Comparison of ENCODE assay signal across 18 cellular contexts in the genomic region with DNA sequence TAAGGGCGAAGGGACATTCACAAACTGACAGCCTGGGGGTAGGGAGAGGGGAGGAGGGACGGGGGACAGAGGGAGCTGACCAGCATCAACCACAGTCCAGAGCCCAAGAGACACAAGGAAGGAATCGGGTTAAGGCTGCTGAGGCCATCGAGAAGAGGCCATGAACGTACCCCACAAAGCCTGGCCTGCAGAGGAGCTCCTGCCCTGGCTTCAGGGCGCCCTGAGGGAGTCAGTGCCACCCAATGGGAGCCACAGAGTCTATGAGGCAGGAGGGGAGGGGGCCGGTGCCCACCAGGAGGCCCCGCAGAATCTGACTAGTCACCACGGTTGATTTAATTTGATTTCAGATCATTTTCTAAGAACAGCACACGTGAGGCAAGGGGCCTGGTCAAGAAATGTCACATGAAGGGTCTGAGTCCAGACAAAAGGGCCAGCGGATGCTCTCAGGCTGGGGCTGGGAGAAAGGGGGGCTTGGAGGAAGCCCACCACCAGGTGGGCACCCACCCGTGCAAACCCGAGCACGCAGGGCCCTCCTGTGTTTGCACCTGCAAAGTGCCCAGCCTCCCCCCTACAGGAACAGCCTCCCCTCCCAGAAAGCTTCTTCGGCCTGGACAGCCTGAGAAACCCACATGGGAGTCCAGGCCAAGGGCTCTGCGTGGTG. TPM values are rescaled to one million over a fixed set of nuclear protein-coding genes. Genes with fewer than 3 reads are reported as not detected.
DNase-seq lines count a peak whose midpoint lies in the region; TF ChIP-seq lines count a peak whose summit lies in the region.
"Had no signal": no experiment of that assay in that cellular context is flagged by ENCODE, and none has a peak within 500 bp of the region (broad histone marks: within the 10 kb centered on the region; RNA-seq: fewer than 3 reads in every experiment).

No MANE protein-coding gene starts in this region.

- H3K4me1 ChIP-seq in tibial artery: no peaks in the 10 kb centered on the region
- H3K4me1 ChIP-seq: foreskin keratinocyte, parathyroid adenoma had no signal

- no peak overlapping the region for H3K27ac Mint-ChIP-seq in activated CD4-positive, alpha-beta memory T cell treated with anti-CD3 and anti-CD28 coated beads for 36 hours
- H3K27ac Mint-ChIP-seq in activated CD4-positive, alpha-beta memory T cell treated with anti-CD3 and anti-CD28 coated beads, Interleukin-2, amount 10 ng/mL, durations not matched to agents 7 days and 5 days: no peak overlapping the region
- H3K27ac Mint-ChIP-seq in chondrocyte (ENCODE audit: unreplicated experiment): no peak overlapping the region
- H3K27ac Mint-ChIP-seq: CD8-positive, alpha-beta T cell had no signal

- H3K4me1 Mint-ChIP-seq in activated CD4-positive, alpha-beta memory T cell treated with anti-CD3 and anti-CD28 coated beads for 36 hours (ENCODE audit: low read depth): no peaks in the 10 kb centered on the region
- no peaks in the 10 kb centered on the region for H3K4me1 Mint-ChIP-seq in activated CD4-positive, alpha-beta memory T cell treated with anti-CD3 and anti-CD28 coated beads, Interleukin-2, amount 10 ng/mL, durations not matched to agents 7 days and 5 days
- H3K4me1 Mint-ChIP-seq in chondrocyte (ENCODE audit: low read depth): no peaks in the 10 kb centered on the region

- no peaks in the 10 kb centered on the region for H3K36me3 Mint-ChIP-seq in activated CD4-positive, alpha-beta memory T cell treated with anti-CD3 and anti-CD28 coated beads for 36 hours
- H3K36me3 Mint-ChIP-seq in activated CD4-positive, alpha-beta memory T cell treated with anti-CD3 and anti-CD28 coated beads, Interleukin-2, amount 10 ng/mL, durations not matched to agents 7 days and 5 days (ENCODE audit: low read depth): no peaks in the 10 kb centered on the region
- no peaks in the 10 kb centered on the region for H3K36me3 Mint-ChIP-seq in chondrocyte (ENCODE audit: low read depth)
- H3K36me3 Mint-ChIP-seq: CD8-positive, alpha-beta T cell had no signal

- no peaks in the 10 kb centered on the region for H3K36me3 ChIP-seq in tibial artery
- H3K36me3 ChIP-seq in MG63: no peaks in the 10 kb centered on the region
- H3K36me3 ChIP-seq: tibial nerve had no signal

- H3K9me3 Mint-ChIP-seq in activated CD4-positive, alpha-beta memory T cell treated with anti-CD3 and anti-CD28 coated beads for 36 hours: no peaks in the 10 kb centered on the region
- no peaks in the 10 kb centered on the region for H3K9me3 Mint-ChIP-seq in activated CD4-positive, alpha-beta memory T cell treated with anti-CD3 and anti-CD28 coated beads, Interleukin-2, amount 10 ng/mL, durations not matched to agents 7 days and 5 days
- H3K9me3 Mint-ChIP-seq in chondrocyte (ENCODE audit: low read depth): no peaks in the 10 kb centered on the region
- H3K9me3 Mint-ChIP-seq: CD8-positive, alpha-beta T cell had no signal

- POLR2A ChIA-PET in activated CD4-positive, alpha-beta memory T cell treated with anti-CD3 and anti-CD28 coated beads for 36 hours (lab: Charles Lee): no interaction called here
- POLR2A ChIA-PET in activated CD4-positive, alpha-beta memory T cell treated with anti-CD3 and anti-CD28 coated beads, Interleukin-2, amount 10 ng/mL, durations not matched to agents 7 days and 5 days (lab: Charles Lee): no interaction called here

- H3K4me3 ChIP-seq in tibial artery (no peak overlapping the region), MG63 (no peak overlapping the region)
- H3K4me3 ChIP-seq: tibial nerve had no signal

- CTCF ChIA-PET in activated CD4-positive, alpha-beta memory T cell treated with anti-CD3 and anti-CD28 coated beads for 36 hours (lab: Charles Lee): no interaction called here
- CTCF ChIA-PET in activated CD4-positive, alpha-beta memory T cell treated with anti-CD3 and anti-CD28 coated beads, Interleukin-2, amount 10 ng/mL, durations not matched to agents 7 days and 5 days (lab: Charles Lee): no interaction called here

- no peaks in the 10 kb centered on the region for H3K27me3 Mint-ChIP-seq in activated CD4-positive, alpha-beta memory T cell treated with anti-CD3 and anti-CD28 coated beads for 36 hours
- no peaks in the 10 kb centered on the region for H3K27me3 Mint-ChIP-seq in activated CD4-positive, alpha-beta memory T cell treated with anti-CD3 and anti-CD28 coated beads, Interleukin-2, amount 10 ng/mL, durations not matched to agents 7 days and 5 days
- H3K27me3 Mint-ChIP-seq in chondrocyte (ENCODE audit: low read depth): peaks cover 5% of the 10 kb centered on the region

- TF ChIP-seq CTCF in chondrocyte (IDR thresholded peaks at IDR 0.05): no peak
- TF ChIP-seq CTCF in tibial artery (IDR thresholded peaks at IDR 0.05): no peak

- peak; percentile 5 for DNase-seq in activated CD4-positive, alpha-beta memory T cell treated with anti-CD3 and anti-CD28 coated beads for 36 hours
- no peak for DNase-seq in activated CD4-positive, alpha-beta memory T cell treated with anti-CD3 and anti-CD28 coated beads, Interleukin-2, amount 10 ng/mL, durations not matched to agents 7 days and 5 days
- peak; percentile 63 for DNase-seq in chondrocyte (ENCODE audit: low spot score)
- DNase-seq in mesenteric fat pad (ENCODE audit: low spot score): peak; percentile 80
- DNase-seq in tibial artery: peak; percentile 3 to 50
- no peak for DNase-seq in occipital lobe (lab: John Stamatoyannopoulos, UW)
- no peak for DNase-seq in MG63
- DNase-seq in NCI-H345 (lab: John Stamatoyannopoulos, UW): no peak
- DNase-seq: activated CD4-positive, alpha-beta T cell treated with anti-CD3 and anti-CD28 coated beads, Interleukin-2, amount 50 U/mL, for 48 hours; activated gamma-delta T cell; foreskin keratinocyte; midbrain; NCI-H1930; T-helper 9 cell had no signal

- intact Hi-C loops in activated CD4-positive, alpha-beta memory T cell treated with anti-CD3 and anti-CD28 coated beads for 36 hours (cut with micrococcal nuclease): no loop called here
- intact Hi-C loops in tibial artery (cut with DNase I; ENCODE audit: low total_unique reads): no loop called here

- H3K27ac ChIP-seq in tibial artery: no peak overlapping the region
- H3K27ac ChIP-seq: foreskin keratinocyte, parathyroid adenoma had no signal

- no peaks in the 10 kb centered on the region for H3K9me3 ChIP-seq in tibial artery
- H3K9me3 ChIP-seq in MG63: no peaks in the 10 kb centered on the region
- H3K9me3 ChIP-seq: tibial nerve had no signal

- no peaks in the 10 kb centered on the region for H3K27me3 ChIP-seq in tibial artery
- no peaks in the 10 kb centered on the region for H3K27me3 ChIP-seq in MG63
- H3K27me3 ChIP-seq: foreskin keratinocyte, tibial nerve had no signal

- H3K4me3 Mint-ChIP-seq in activated CD4-positive, alpha-beta memory T cell treated with anti-CD3 and anti-CD28 coated beads for 36 hours: no peak overlapping the region
- no peak overlapping the region for H3K4me3 Mint-ChIP-seq in activated CD4-positive, alpha-beta memory T cell treated with anti-CD3 and anti-CD28 coated beads, Interleukin-2, amount 10 ng/mL, durations not matched to agents 7 days and 5 days
- no peak overlapping the region for H3K4me3 Mint-ChIP-seq in chondrocyte (ENCODE audit: unreplicated experiment)
- H3K4me3 Mint-ChIP-seq: CD8-positive, alpha-beta T cell had no signal

RNA-seq across cellular contexts. Expression of a gene that starts 40.4 kb away (rescaled TPM):
- total RNA-seq in activated CD4-positive, alpha-beta memory T cell treated with anti-CD3 and anti-CD28 coated beads for 36 hours: under 1 TPM; 0.46 to 0.76 TPM
- total RNA-seq in activated CD4-positive, alpha-beta memory T cell treated with anti-CD3 and anti-CD28 coated beads, Interleukin-2, amount 10 ng/mL, durations not matched to agents 7 days and 5 days: under 1 TPM in 1 of 2 experiments, not detected in 1; 0.10 TPM
- total RNA-seq in chondrocyte: 0.27 to 0.82 TPM (median 0.48 TPM) in 3 replicates
- 1.2 TPM for total RNA-seq in mesenteric fat pad
- total RNA-seq in occipital lobe: 96.1 TPM
- total RNA-seq in MG63 (2014; rRNA removed; shearing (Covaris generic); ENCODE audit: low replicate concordance): 0.54 and 2.0 TPM in 2 replicates
- total RNA-seq: bronchial epithelial cell; CD8-positive, alpha-beta T cell had no signal

Comparison
In these comparisons a context has a peak if more than half of its experiments do, and no peak if none do; other contexts are left out.
1. DNase-seq: peak in activated CD4-positive, alpha-beta memory T cell treated with anti-CD3 and anti-CD28 coated beads for 36 hours (single experiment), chondrocyte (single experiment), mesenteric fat pad (single experiment) and tibial artery (2 of 2); none in activated CD4-positive, alpha-beta memory T cell treated with anti-CD3 and anti-CD28 coated beads, Interleukin-2, amount 10 ng/mL, durations not matched to agents 7 days and 5 days (single experiment), occipital lobe (single experiment), MG63 (single experiment) and NCI-H345 (single experiment).
2. RNA of a gene that starts 40.4 kb away (total RNA-seq): 96.1 TPM in occipital lobe (single experiment); 0.54 to 2.0 TPM in MG63, 1.2 TPM in mesenteric fat pad (single experiment), 0.46 to 0.76 TPM in activated CD4-positive, alpha-beta memory T cell treated with anti-CD3 and anti-CD28 coated beads for 36 hours, 0.27 to 0.82 TPM in chondrocyte and 0.10 TPM in activated CD4-positive, alpha-beta memory T cell treated with anti-CD3 and anti-CD28 coated beads, Interleukin-2, amount 10 ng/mL, durations not matched to agents 7 days and 5 days; every median in the first group is over 10 times any median in the second.